ENCODE assay signal across 11 cellular contexts in genomic region chr2:209230560-209230959, GRCh38.
"Had no signal": no experiment of that assay in that cellular context is flagged by ENCODE, and none has a peak within 500 bp of the region (broad histone marks: within the 10 kb centered on the region; RNA-seq: fewer than 3 reads in every experiment).

No MANE protein-coding gene starts in this region.

- DNase-seq: GM23248, GOT3, H7, H9, HCEC 1CT, HFFc6 had no signal

- FAIRE-seq: H1, H54 had no signal

- H2AFZ ChIP-seq: GM23248, GM23338 had no signal

- H3K36me3 ChIP-seq: HAP-1 had no signal

- H3K9ac ChIP-seq: GM23248 had no signal

- H3K9me3 ChIP-seq: HAP-1 had no signal

- H3K4me2 ChIP-seq: GM23338 had no signal

- H3K27ac ChIP-seq: GM23248 had no signal

- H3K4me3 ChIP-seq: GM23248, GM23338, HAP-1 had no signal

- H3K4me1 ChIP-seq: HAP-1 had no signal

- ATAC-seq: GM23338, HCT116 had no signal
